In genomic region chr15:101540480-101541239, GRCh38 we compare ENCODE assay signal across 19 cellular contexts. TPM values are rescaled to one million over a fixed set of nuclear protein-coding genes. Genes with fewer than 3 reads are reported as not detected.
A peak's percentile ranks its signal among the peaks of the same experiment; 100 is the strongest.
DNase-seq lines count a peak whose midpoint lies in the region; ATAC-seq, FAIRE-seq and TF ChIP-seq lines count a peak whose summit lies in the region.
"Had no signal": no experiment of that assay in that cellular context is flagged by ENCODE, and none has a peak within 500 bp of the region (broad histone marks: within the 10 kb centered on the region; RNA-seq: fewer than 3 reads in every experiment).

No MANE protein-coding gene starts in this region.

- H3K27ac Mint-ChIP-seq in Calu3 (ENCODE audit: unreplicated experiment): no peak overlapping the region
- H3K27ac Mint-ChIP-seq in activated naive CD4-positive, alpha-beta T cell treated with anti-CD3 and anti-CD28 coated beads for 36 hours: no peak overlapping the region
- H3K27ac Mint-ChIP-seq: T-cell had no signal

- H3K27me3 Mint-ChIP-seq in Calu3 (ENCODE audit: unreplicated experiment): peaks cover 29% of the 10 kb centered on the region
- H3K27me3 Mint-ChIP-seq in activated naive CD4-positive, alpha-beta T cell treated with anti-CD3 and anti-CD28 coated beads for 36 hours (ENCODE audit: low read depth): peaks cover 4% of the 10 kb centered on the region

- H3K4me1 ChIP-seq in A549 (no peaks in the 10 kb centered on the region), HCT116 (ENCODE audit: control insufficient read depth in 1 of 2, insufficient read depth in 2 of 2, low read length in 2 of 2) (peaks cover 0 to 10% of the 10 kb centered on the region in 2 experiments; a peak in 1 of 4 replicates), heart left ventricle (peaks cover 0 to 9% (median 0%) of the 10 kb centered on the region in 12 donors)
- H3K4me1 ChIP-seq: ascending aorta had no signal

- FAIRE-seq in A549 (lab: Jason Lieb, UNC): no peak
- FAIRE-seq: GM18507 had no signal

- H3K4me3 ChIP-seq in A549: no peak overlapping the region
- no peak overlapping the region for H3K4me3 ChIP-seq in HCT116 (replicated peaks in 1 of 2; ENCODE audit: low read depth in 1 of 2, low read length in 2 of 2)
- no peak overlapping the region for H3K4me3 ChIP-seq in heart left ventricle
- H3K4me3 ChIP-seq: ascending aorta had no signal

- no peaks in the 10 kb centered on the region for H3K4me1 Mint-ChIP-seq in Calu3 (ENCODE audit: low read depth, unreplicated experiment)
- no peaks in the 10 kb centered on the region for H3K4me1 Mint-ChIP-seq in activated naive CD4-positive, alpha-beta T cell treated with anti-CD3 and anti-CD28 coated beads for 36 hours (ENCODE audit: low read depth)
- H3K4me1 Mint-ChIP-seq: T-cell had no signal

- H3K36me3 ChIP-seq in HCT116 (ENCODE audit: control insufficient read depth in 1 of 2, insufficient read depth in 2 of 2, low read length in 2 of 2): no peaks in the 10 kb centered on the region
- no peaks in the 10 kb centered on the region for H3K36me3 ChIP-seq in heart left ventricle
- H3K36me3 ChIP-seq: ascending aorta had no signal

- no peak for TF ChIP-seq POLR2A in A549 (IDR thresholded peaks at IDR 0.05; ENCODE audit: low read length)
- TF ChIP-seq POLR2A in HCT116 (IDR thresholded peaks at IDR 0.05; ENCODE audit: borderline replicate concordance, extremely low read depth, insufficient read depth, insufficient read length): no peak
- TF ChIP-seq POLR2A in heart left ventricle (IDR thresholded peaks at IDR 0.05): no peak

- RAD21 ChIA-PET in HCT116 (lab: Charles Lee; ENCODE audit: low non-redundant PET in 1 of 2, low total read pairs in 2 of 2, uncharacterized antibody in 2 of 2, unreplicated experiment in 2 of 2): no interaction called here

- H3K27ac ChIP-seq in A549 (no peak overlapping the region), HCT116 (ENCODE audit: low read depth, low read length) (no peak overlapping the region), heart left ventricle (no peak overlapping the region)
- H3K27ac ChIP-seq: ascending aorta had no signal

- H4K20me1 ChIP-seq in HCT116 (ENCODE audit: insufficient read depth): no peaks in the 10 kb centered on the region

- no peak overlapping the region for H3K4me3 Mint-ChIP-seq in Calu3 (ENCODE audit: low read depth, unreplicated experiment)
- no peak overlapping the region for H3K4me3 Mint-ChIP-seq in activated naive CD4-positive, alpha-beta T cell treated with anti-CD3 and anti-CD28 coated beads for 36 hours
- H3K4me3 Mint-ChIP-seq: neural crest cell, T-cell had no signal

- BruUV-seq in HCT116 (replicated peaks; lab: Mats Ljungman, UMichigan) (no TSS peak), Calu3 (replicated peaks; lab: Mats Ljungman, UMichigan) (no TSS peak)

- POLR2A ChIA-PET in A549 (lab: Yijun Ruan, JAX): no interaction called here
- POLR2A ChIA-PET in HCT116 (lab: Charles Lee): no interaction called here

- H3K36me3 Mint-ChIP-seq in Calu3 (ENCODE audit: insufficient read depth, unreplicated experiment): peaks cover 5% of the 10 kb centered on the region
- no peaks in the 10 kb centered on the region for H3K36me3 Mint-ChIP-seq in activated naive CD4-positive, alpha-beta T cell treated with anti-CD3 and anti-CD28 coated beads for 36 hours (ENCODE audit: low read depth)
- H3K36me3 Mint-ChIP-seq: T-cell had no signal

- peak in 1 of 2 experiments; percentile 27 for DNase-seq in A549 (ENCODE audit: low read depth in 1 of 2, low spot score in 1 of 2)
- no peak for DNase-seq in HCT116 (ENCODE audit: low read depth, low spot score)
- peak; percentile 18 for DNase-seq in SK-N-DZ (ENCODE audit: low spot score)
- DNase-seq in heart left ventricle: peak in 1 of 5 donors; percentile 50
- no peak for DNase-seq in Calu3
- no peak for DNase-seq in activated naive CD4-positive, alpha-beta T cell treated with anti-CD3 and anti-CD28 coated beads for 36 hours
- DNase-seq in NK-92 (lab: John Stamatoyannopoulos, UW; ENCODE audit: unreplicated experiment): no peak
- DNase-seq: AML-193; cortex of kidney; NCI-H2029 treated with DMSO at 0.1 percent for 48 hours; NCI-H524; OCI-M1; stimulated activated CD4-positive, alpha-beta T cell treated with anti-CD3 and anti-CD28 coated beads, Interleukin-1b, Interleukin-23, amount 100 ng/mL, for 48 hours had no signal

- no peak overlapping the region for H3K4me2 ChIP-seq in A549
- no peak overlapping the region for H3K4me2 ChIP-seq in HCT116 (ENCODE audit: low read length)

- no peaks in the 10 kb centered on the region for H3K9me2 ChIP-seq in HCT116 (ENCODE audit: insufficient read depth)

- no peaks in the 10 kb centered on the region for H3K9me3 Mint-ChIP-seq in Calu3 (ENCODE audit: low read depth, unreplicated experiment)
- peaks cover 3% of the 10 kb centered on the region for H3K9me3 Mint-ChIP-seq in activated naive CD4-positive, alpha-beta T cell treated with anti-CD3 and anti-CD28 coated beads for 36 hours

- intact Hi-C loops in HCT116 (cut with micrococcal nuclease): no loop called here
- intact Hi-C loops in heart left ventricle (cut with DNase I): loop anchor here in 1 of 10 donors (1.0 kb wide), 1 partner anchor 101 kb away; no protein-coding TSS in a partner anchor
- intact Hi-C loops in Calu3 (cut with micrococcal nuclease; ENCODE audit: unreplicated experiment): loop anchor here (1.0 kb wide), 1 partner anchor 101 kb away; no protein-coding TSS in a partner anchor
- intact Hi-C loops in activated naive CD4-positive, alpha-beta T cell treated with anti-CD3 and anti-CD28 coated beads for 36 hours (cut with micrococcal nuclease): no loop called here

- TF ChIP-seq RAD21 in A549 (conservative IDR thresholded peaks at IDR 0.05 in 1 of 2, IDR thresholded peaks at IDR 0.05 in 1 of 2) (peak; percentile 50 to 67), HCT116 (IDR thresholded peaks at IDR 0.05; ENCODE audit: low read depth) (peak; percentile 44)

- CTCF ChIA-PET in A549 (lab: Yijun Ruan, JAX): interaction anchor here (1.0 to 1.5 kb wide), 5 partner anchors 21 to 235 kb away, joined by 3 to 4 read pairs (median 3); no protein-coding TSS in a partner anchor
- CTCF ChIA-PET in HCT116 (lab: Charles Lee): no interaction called here
- CTCF ChIA-PET in Calu3 (lab: Charles Lee): interaction anchor here (1.3 kb wide), 1 partner anchor 13 kb away, joined by 4 read pairs; no protein-coding TSS in a partner anchor
- CTCF ChIA-PET in activated naive CD4-positive, alpha-beta T cell treated with anti-CD3 and anti-CD28 coated beads for 36 hours (lab: Charles Lee): interaction anchor here (1.2 kb wide), 1 partner anchor 100 kb away, joined by 3 read pairs; no protein-coding TSS in a partner anchor

- H3K79me2 ChIP-seq in HCT116 (ENCODE audit: insufficient read depth, low read length): no peaks in the 10 kb centered on the region

- 0 out of 2 replicates have a peak, but pooled peaks cover 7% of the 10 kb centered on the region for H3K27me3 ChIP-seq in HCT116 (ENCODE audit: insufficient read depth, low read length)
- H3K27me3 ChIP-seq in heart left ventricle: peaks cover 0 to 5% (median 0%) of the 10 kb centered on the region in 9 donors
- H3K27me3 ChIP-seq: ascending aorta had no signal

- H2AFZ ChIP-seq in HCT116 (ENCODE audit: low read depth, low read length, poor library complexity, severe bottlenecking): no peak overlapping the region

- H3K9ac ChIP-seq in HCT116 (ENCODE audit: low read length): no peak overlapping the region

- 56% methylated on average over 10 of the region's 10 CpGs for WGBS in A549 (ENCODE audit: missing lambda C conversion rate)
- WGBS in heart left ventricle, 4 donors: 66 to 78% (median 73%) methylated on average over 10 of the region's 10 CpGs

- no peak for TF ChIP-seq EP300 in A549 (IDR thresholded peaks at IDR 0.05)

- TF ChIP-seq CTCF in A549 (IDR thresholded peaks at IDR 0.05) (0 out of 3 replicates have a peak, but pooled peaks have one; percentile 10), HCT116 (IDR thresholded peaks at IDR 0.05 in 2 of 3, conservative IDR thresholded peaks at IDR 0.05 in 1 of 3; ENCODE audit: borderline replicate concordance in 1 of 3, insufficient read depth in 1 of 3, low read depth in 2 of 3, low read length in 2 of 3) (peak in 2 of 3 experiments; percentile 7 to 9; a peak in 1 of 6 replicates), heart left ventricle (IDR thresholded peaks at IDR 0.05) (peak in 8 of 12 donors; percentile 10 to 42 (median 16)), Calu3 (IDR thresholded peaks at IDR 0.05; ENCODE audit: unreplicated experiment) (no peak)

- H3K9me3 ChIP-seq in A549: 0 out of 3 replicates have a peak, but pooled peaks cover 2% of the 10 kb centered on the region
- H3K9me3 ChIP-seq in HCT116 (ENCODE audit: control insufficient read depth in 1 of 2, insufficient read depth in 1 of 2, low read depth in 1 of 2, low read length in 2 of 2): no peaks in the 10 kb centered on the region; a peak in 1 of 4 replicates
- H3K9me3 ChIP-seq in heart left ventricle: peaks cover 0 to 11% (median 0%) of the 10 kb centered on the region in 12 donors
- H3K9me3 ChIP-seq: ascending aorta had no signal

- ATAC-seq in A549: peak; percentile 44 to 73
- ATAC-seq in HCT116: peak; percentile 50
- ATAC-seq in heart left ventricle: peak in 3 of 4 donors; percentile 22 to 70 (median 36)
- no peak for ATAC-seq in HG02571 (IDR thresholded peaks at IDR 0.05; ENCODE audit: unreplicated experiment)
- ATAC-seq: T-cell had no signal

TF ChIP-seq in A549, 52 proteins besides CTCF, POLR2A, EP300 and RAD21 (continues in another document):
- peak; percentile 31; the same call in 1 of the 3 replicates for TF ChIP-seq SMC3 (IDR thresholded peaks at IDR 0.05)
- TF ChIP-seq SREBF2 (IDR thresholded peaks at IDR 0.05): no peak
- no peak for TF ChIP-seq CEBPB (IDR thresholded peaks at IDR 0.05)

TF ChIP-seq in HCT116, 20 proteins besides CTCF, POLR2A, EP300 and RAD21 (continues in another document):
- TF ChIP-seq CEBPB (IDR thresholded peaks at IDR 0.05; ENCODE audit: low read depth): no peak
- TF ChIP-seq EGR1 (IDR thresholded peaks at IDR 0.05; ENCODE audit: low read depth): no peak
- no peak for TF ChIP-seq MAX (IDR thresholded peaks at IDR 0.05)
- TF ChIP-seq SRF (IDR thresholded peaks at IDR 0.05; ENCODE audit: low read depth): no peak

RNA-seq across cellular contexts. Expression of gene PCSK6, which starts 51.2 kb away (rescaled TPM):
- polyA plus RNA-seq in A549 (2011; rRNA removed): 15.2 and 20.1 TPM in 2 replicates
- 12.2 and 16.7 TPM in 2 replicates for polyA plus RNA-seq in A549 (2012; cell fraction: cytosol; rRNA removed)
- polyA plus RNA-seq in A549 (2012; cell fraction: nucleus; rRNA removed): 12.2 and 21.3 TPM in 2 replicates
- 10.0 to 11.1 TPM (median 10.8 TPM) in 3 replicates for polyA plus RNA-seq in A549 (2017; fragmentation: RNase III; extraction: RNeasy Plus Mini Kit Qiagen cat#74134 plus additional on column Dnase treatment)
- 32.2 and 37.3 TPM in 2 replicates for polyA minus RNA-seq in A549 (2011; rRNA and poly(A)+ RNA removed)
- total RNA-seq in HCT116 (2021; ENCODE audit: unreplicated experiment): 13.5 TPM
- polyA plus RNA-seq in HCT116 (2012): 17.4 and 19.5 TPM in 2 replicates
- not detected in 2 replicates for polyA plus RNA-seq in SK-N-DZ (2014; cell fraction: cytosol; rRNA removed)
- not detected in 2 replicates for polyA plus RNA-seq in SK-N-DZ (2014; cell fraction: nucleus; rRNA removed)
- total RNA-seq in heart left ventricle: 10 to 100 TPM in 8 of 9 donors, 1 to 10 TPM in 1; 7.3 to 41.7 (median 23.5) TPM
- 1 to 10 TPM; 7.4 TPM for polyA plus RNA-seq in heart left ventricle
- 4.0 and 5.1 TPM in 2 replicates for total RNA-seq in Calu3 (2022)
- under 1 TPM; 0.25 to 0.64 TPM for total RNA-seq in activated naive CD4-positive, alpha-beta T cell treated with anti-CD3 and anti-CD28 coated beads for 36 hours
- total RNA-seq: H4 had no signal

Comparison
In these comparisons a context has a peak if more than half of its experiments do, and no peak if none do; other contexts are left out.
1. Of the 6 proteins assayed by ChIP-seq in both A549 and HCT116: peak only in A549: MAX; only in HCT116: none; in both: CTCF and RAD21; in neither: 3.